ENCODE assay signal across 26 cellular contexts in genomic region chr6:45105170-45105820, GRCh38.
DNase-seq lines count a peak whose midpoint lies in the region; TF ChIP-seq lines count a peak whose summit lies in the region.
"Had no signal": no experiment of that assay in that cellular context is flagged by ENCODE, and none has a peak within 500 bp of the region (broad histone marks: within the 10 kb centered on the region; RNA-seq: fewer than 3 reads in every experiment).

No MANE protein-coding gene starts in this region.

- no peaks in the 10 kb centered on the region for H3K79me2 ChIP-seq in GM23248 (ENCODE audit: insufficient read depth)
- H3K79me2 ChIP-seq in smooth muscle cell (ENCODE audit: low read depth) = no peaks in the 10 kb centered on the region

- 67 to 89% methylated on average over 2 of the region's 2 CpGs for WGBS in GM23248 (ENCODE audit: low coverage in 1 of 2, low lambda C conversion rate in 2 of 2, missing lambda C conversion rate in 2 of 2), 2 experiments
- 84% methylated on average over 2 of the region's 2 CpGs for WGBS in smooth muscle cell (ENCODE audit: low lambda C conversion rate)

- H3K9me3 ChIP-seq in GM23248 (ENCODE audit: low read depth) (no peaks in the 10 kb centered on the region), smooth muscle cell (replicated peaks; ENCODE audit: low read depth) (no peaks in the 10 kb centered on the region)
- H3K9me3 ChIP-seq: tibial nerve had no signal

- H3K4me3 ChIP-seq in GM23248 = no peak overlapping the region
- H3K4me3 ChIP-seq in smooth muscle cell = no peak overlapping the region
- H3K4me3 ChIP-seq: K562, PC-9, tibial nerve had no signal

- H3K27me3 ChIP-seq in GM23248 (replicated peaks; ENCODE audit: insufficient read depth) = no peaks in the 10 kb centered on the region
- H3K27me3 ChIP-seq in smooth muscle cell (ENCODE audit: low read depth) = no peaks in the 10 kb centered on the region
- H3K27me3 ChIP-seq: tibial nerve had no signal

- no peaks in the 10 kb centered on the region for H3F3A ChIP-seq in GM23248 (ENCODE audit: insufficient read depth)
- no peaks in the 10 kb centered on the region for H3F3A ChIP-seq in smooth muscle cell (ENCODE audit: low read depth)

- H3K4me2 ChIP-seq in GM23248 (ENCODE audit: unreplicated experiment) (no peak overlapping the region), smooth muscle cell (peak overlapping the region; percentile 37)
- H3K4me2 ChIP-seq: PC-9 had no signal

- H3K9ac ChIP-seq in GM23248 = no peak overlapping the region
- no peak overlapping the region for H3K9ac ChIP-seq in smooth muscle cell (ENCODE audit: low read depth)

- peak; percentile 43 for DNase-seq in GM23248
- peak; percentile 42 for DNase-seq in M059J (ENCODE audit: low read depth)
- peak; percentile 5 for DNase-seq in fibroblast of gingiva (ENCODE audit: low read depth)
- DNase-seq in smooth muscle cell (lab: John Stamatoyannopoulos, UW; ENCODE audit: unreplicated experiment) = no peak
- no peak for DNase-seq in NCI-H1417 treated with DMSO at 0.1 percent for 48 hours (lab: John Stamatoyannopoulos, UW)
- no peak for DNase-seq in HT-29 (ENCODE audit: low spot score)
- no peak for DNase-seq in superior temporal gyrus (ENCODE audit: extremely low spot score)
- DNase-seq: activated CD4-positive, alpha-beta T cell treated with anti-CD3 and anti-CD28 coated beads for 1 hour; activated T-cell treated with anti-CD3 and anti-CD28 coated beads for 4 hours; CD8-positive, alpha-beta memory T cell; DMS153; endodermal cell; foreskin melanocyte; GDM1; kidney glomerular epithelial cell; NCI-H1436 treated with DMSO at 0.1 percent for 48 hours; NCI-H2081 treated with DMSO at 0.1 percent for 48 hours; NCI-H226; NCI-H526 treated with DMSO at 0.1 percent for 48 hours; NK-92 treated with Interleukin-12 subunit alpha and Interleukin-12 subunit beta, amount 100 ng/mL, for 24 hours; PC-9; right cardiac atrium; SHP77; stimulated activated CD4-positive, alpha-beta T cell treated with anti-CD3 and anti-CD28 coated beads, Interleukin-2, amount 100 ng/mL, for 48 hours had no signal

- H2AFZ ChIP-seq in GM23248 = no peak overlapping the region
- no peak overlapping the region for H2AFZ ChIP-seq in smooth muscle cell (ENCODE audit: low read depth)
- H2AFZ ChIP-seq: PC-9 had no signal

- H4K20me1 ChIP-seq in GM23248 (ENCODE audit: insufficient read depth) = no peaks in the 10 kb centered on the region
- H4K20me1 ChIP-seq in smooth muscle cell (ENCODE audit: low read depth) = no peaks in the 10 kb centered on the region

- H3K4me1 ChIP-seq in GM23248 (ENCODE audit: insufficient read depth) = peaks cover 3% of the 10 kb centered on the region; the same call in 1 of the 2 replicates
- H3K4me1 ChIP-seq in smooth muscle cell (ENCODE audit: low read depth) = no peaks in the 10 kb centered on the region
- H3K4me1 ChIP-seq: tibial nerve had no signal

- H3K36me3 ChIP-seq in GM23248 (ENCODE audit: low read depth) (no peaks in the 10 kb centered on the region), smooth muscle cell (ENCODE audit: low read depth) (no peaks in the 10 kb centered on the region)
- H3K36me3 ChIP-seq: tibial nerve had no signal

- no peak overlapping the region for H3K27ac ChIP-seq in GM23248
- peak overlapping the region; percentile 33 for H3K27ac ChIP-seq in smooth muscle cell (ENCODE audit: low read depth)
- H3K27ac ChIP-seq: PC-9, tibial nerve had no signal

- H3K9me2 ChIP-seq in GM23248 (ENCODE audit: insufficient read depth) = no peaks in the 10 kb centered on the region

- in situ Hi-C loops in GM23248 (cut with MboI) = no loop called here

- no peak for TF ChIP-seq CTCF in smooth muscle cell (IDR thresholded peaks at IDR 0.05; ENCODE audit: borderline replicate concordance, insufficient read depth, poor library complexity, severe bottlenecking)

Comparison
In these comparisons a context has a peak if more than half of its experiments do, and no peak if none do; other contexts are left out.
1. DNase-seq: peak in GM23248 (single experiment), M059J (single experiment) and fibroblast of gingiva (single experiment); none in smooth muscle cell (single experiment), NCI-H1417 treated with DMSO at 0.1 percent for 48 hours (single experiment), HT-29 (single experiment) and superior temporal gyrus (single experiment).